Comparison of ENCODE assay signal across 8 cellular contexts in genomic region chr6:15491255-15491985, GRCh38.
DNase-seq lines count a peak whose midpoint lies in the region; TF ChIP-seq lines count a peak whose summit lies in the region.

No MANE protein-coding gene starts in this region.

- H3K36me3 ChIP-seq in endocrine pancreas (ENCODE audit: control insufficient read depth, insufficient read depth, low read length) = peaks cover 7% of the 10 kb centered on the region

- H3K9me3 ChIP-seq in endocrine pancreas (ENCODE audit: control insufficient read depth, low read length) = no peaks in the 10 kb centered on the region

- peak; percentile 91 for TF ChIP-seq CTCF in GM20000 (IDR thresholded peaks at IDR 0.05; ENCODE audit: extremely low read depth, missing control alignments)

- no peak overlapping the region for H3K9ac ChIP-seq in endocrine pancreas (ENCODE audit: control insufficient read depth, insufficient read depth, low read length)

- DNase-seq in AML-193 (lab: John Stamatoyannopoulos, UW) = peak; percentile 34 to 65
- peak; percentile 83 for DNase-seq in GM20000 (ENCODE audit: low spot score)
- peak; percentile 34 for DNase-seq in NCI-H748 treated with DMSO at 0.1 percent for 48 hours (lab: John Stamatoyannopoulos, UW)
- DNase-seq in activated CD8-positive, alpha-beta memory T cell treated with anti-CD3 and anti-CD28 coated beads, Interleukin-2, amount 50 U/mL, for 1 hour (ENCODE audit: extremely low read depth) = peak; percentile 42
- peak; percentile 92 for DNase-seq in midbrain (lab: John Stamatoyannopoulos, UW)
- peak; percentile 55 for DNase-seq in stimulated activated CD8-positive, alpha-beta memory T cell treated with anti-CD3 and anti-CD28 coated beads, Interleukin-4, amount 100 ng/mL, for 24 hours (ENCODE audit: low read depth)
- no peak for DNase-seq in NCI-H128 (lab: John Stamatoyannopoulos, UW; ENCODE audit: unreplicated experiment)

- H3K27me3 ChIP-seq in endocrine pancreas (ENCODE audit: control insufficient read depth, insufficient read depth, low read length) = no peaks in the 10 kb centered on the region

- H3K4me1 ChIP-seq in endocrine pancreas (ENCODE audit: control insufficient read depth, insufficient read depth, low read length) = peaks cover 4% of the 10 kb centered on the region

- peak overlapping the region; percentile 65 for H3K4me3 ChIP-seq in endocrine pancreas (ENCODE audit: control insufficient read depth, insufficient read depth, low read length)
